ENCODE assay signal across 8 cellular contexts in the genomic region with DNA sequence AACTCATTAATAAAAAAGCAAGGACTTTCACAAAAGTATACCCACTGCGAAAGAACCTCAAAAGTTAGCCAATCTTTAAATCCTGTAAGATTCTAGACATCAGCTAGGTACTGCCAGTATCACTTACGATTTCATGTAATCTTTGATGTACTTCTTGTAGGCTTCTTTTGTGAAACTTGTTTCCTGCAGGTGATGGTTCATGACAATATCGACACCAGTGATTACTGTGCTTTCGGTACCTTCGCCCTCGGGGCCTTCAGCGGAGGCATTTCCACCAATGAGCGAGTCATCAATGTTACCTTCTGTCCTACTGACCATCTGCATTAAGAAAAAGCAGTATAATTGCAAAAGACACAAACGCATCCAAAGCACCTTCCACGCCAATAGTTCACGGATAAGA. TPM values are rescaled to one million over a fixed set of nuclear protein-coding genes. Genes with fewer than 3 reads are reported as not detected.
DNase-seq lines count a peak whose midpoint lies in the region; ATAC-seq, FAIRE-seq and TF ChIP-seq lines count a peak whose summit lies in the region.

No MANE protein-coding gene starts in this region.

- no peaks in the 10 kb centered on the region for H3K27me3 ChIP-seq in WERI-Rb-1 (ENCODE audit: insufficient read depth, low read depth, severe bottlenecking)
- H3K27me3 ChIP-seq in psoas muscle (ENCODE audit: insufficient read depth in 3 of 3, low read length in 2 of 3) = no peaks in the 10 kb centered on the region

- H3K27ac ChIP-seq in WERI-Rb-1 (peak overlapping the region; percentile 97), psoas muscle (peak overlapping the region; percentile 98)

- H3K36me3 Mint-ChIP-seq in Calu3 (ENCODE audit: insufficient read depth, unreplicated experiment) = peaks cover 87% of the 10 kb centered on the region

- ATAC-seq in psoas muscle (no peak), GM18520 (IDR thresholded peaks at IDR 0.05; ENCODE audit: unreplicated experiment) (no peak)

- H3K4me1 Mint-ChIP-seq in Calu3 (ENCODE audit: low read depth, unreplicated experiment) = peaks cover 35% of the 10 kb centered on the region

- DNase-seq in Calu3 = no peak
- DNase-seq in WERI-Rb-1 = no peak
- DNase-seq in epithelial cell of proximal tubule (ENCODE audit: low read depth) = no peak
- DNase-seq in psoas muscle = no peak
- DNase-seq in SHP77 treated with DMSO at 0.1 percent for 48 hours (lab: John Stamatoyannopoulos, UW) = no peak
- no peak for DNase-seq in RPMI8226
- DNase-seq in GM12892 (ENCODE audit: insufficient read length) = no peak

- H3K4me3 Mint-ChIP-seq in Calu3 (ENCODE audit: low read depth, unreplicated experiment) = peak overlapping the region; percentile 95

- no TSS peak for BruUV-seq in Calu3 (replicated peaks; lab: Mats Ljungman, UMichigan)

- H3K4me1 ChIP-seq in psoas muscle = peaks cover 58% of the 10 kb centered on the region

- H3K4me3 ChIP-seq in WERI-Rb-1 (ENCODE audit: low read depth, low read length) (peak overlapping the region; percentile 90), epithelial cell of proximal tubule (ENCODE audit: low read depth, low read length) (peak overlapping the region; percentile 99), psoas muscle (peak overlapping the region; percentile 80)

- FAIRE-seq in GM12892 (lab: Jason Lieb, UNC) = no peak

- WGBS in psoas muscle, 3 donors = 7 to 12% (median 10%) methylated on average over 11 of the region's 11 CpGs

- TF ChIP-seq CTCF in Calu3 (IDR thresholded peaks at IDR 0.05; ENCODE audit: unreplicated experiment) = no peak
- TF ChIP-seq CTCF in WERI-Rb-1 (IDR thresholded peaks at IDR 0.05; ENCODE audit: low read depth, low read length) = no peak
- no peak for TF ChIP-seq CTCF in epithelial cell of proximal tubule (conservative IDR thresholded peaks at IDR 0.05; ENCODE audit: low read depth, low read length)
- no peak for TF ChIP-seq CTCF in psoas muscle (IDR thresholded peaks at IDR 0.05)

- H3K9me3 ChIP-seq in WERI-Rb-1 (ENCODE audit: severe bottlenecking) (no peaks in the 10 kb centered on the region), psoas muscle (no peaks in the 10 kb centered on the region)

- CTCF ChIA-PET in Calu3 (lab: Charles Lee) = interaction anchor here (0.6 to 2.9 kb wide), 3 partner anchors 8 to 89 kb away, joined by 3 to 13 read pairs (median 12); no protein-coding TSS in a partner anchor

- H3K36me3 ChIP-seq in WERI-Rb-1 (peaks cover 59% of the 10 kb centered on the region), psoas muscle (ENCODE audit: insufficient read depth in 1 of 2, low read depth in 1 of 2) (peaks cover 21 to 63% of the 10 kb centered on the region in 2 donors)

- peak overlapping the region; percentile 87 for H3K27ac Mint-ChIP-seq in Calu3 (ENCODE audit: unreplicated experiment)

- no peaks in the 10 kb centered on the region for H3K9me3 Mint-ChIP-seq in Calu3 (ENCODE audit: low read depth, unreplicated experiment)

- intact Hi-C loops in Calu3 (cut with micrococcal nuclease; ENCODE audit: unreplicated experiment) = no loop called here
- intact Hi-C loops in psoas muscle (cut with DNase I) = no loop called here

- TF ChIP-seq POLR2A in GM12892 (IDR thresholded peaks at IDR 0.05; ENCODE audit: low read depth, low read length) = no peak

- H3K27me3 Mint-ChIP-seq in Calu3 (ENCODE audit: unreplicated experiment) = no peaks in the 10 kb centered on the region

RNA-seq across cellular contexts. Expression of gene TPT1, which starts 1.1 kb away (rescaled TPM):
- total RNA-seq in Calu3 (2022) (1,364 and 1,652 TPM in 2 replicates), epithelial cell of proximal tubule (1,117 and 1,641 TPM in 2 replicates), psoas muscle (over 10,000 TPM in 3 of 4 donors, 1,000 to 10,000 TPM in 1; 7,807 to 12,417 (median 11,452) TPM)
- over 10,000 TPM; 17,732 to 19,074 (median 18,570) TPM for polyA plus RNA-seq in psoas muscle
- 7,184 TPM for polyA plus RNA-seq in GM12892 (2012; ENCODE audit: missing spikeins)
